In the genomic region with DNA sequence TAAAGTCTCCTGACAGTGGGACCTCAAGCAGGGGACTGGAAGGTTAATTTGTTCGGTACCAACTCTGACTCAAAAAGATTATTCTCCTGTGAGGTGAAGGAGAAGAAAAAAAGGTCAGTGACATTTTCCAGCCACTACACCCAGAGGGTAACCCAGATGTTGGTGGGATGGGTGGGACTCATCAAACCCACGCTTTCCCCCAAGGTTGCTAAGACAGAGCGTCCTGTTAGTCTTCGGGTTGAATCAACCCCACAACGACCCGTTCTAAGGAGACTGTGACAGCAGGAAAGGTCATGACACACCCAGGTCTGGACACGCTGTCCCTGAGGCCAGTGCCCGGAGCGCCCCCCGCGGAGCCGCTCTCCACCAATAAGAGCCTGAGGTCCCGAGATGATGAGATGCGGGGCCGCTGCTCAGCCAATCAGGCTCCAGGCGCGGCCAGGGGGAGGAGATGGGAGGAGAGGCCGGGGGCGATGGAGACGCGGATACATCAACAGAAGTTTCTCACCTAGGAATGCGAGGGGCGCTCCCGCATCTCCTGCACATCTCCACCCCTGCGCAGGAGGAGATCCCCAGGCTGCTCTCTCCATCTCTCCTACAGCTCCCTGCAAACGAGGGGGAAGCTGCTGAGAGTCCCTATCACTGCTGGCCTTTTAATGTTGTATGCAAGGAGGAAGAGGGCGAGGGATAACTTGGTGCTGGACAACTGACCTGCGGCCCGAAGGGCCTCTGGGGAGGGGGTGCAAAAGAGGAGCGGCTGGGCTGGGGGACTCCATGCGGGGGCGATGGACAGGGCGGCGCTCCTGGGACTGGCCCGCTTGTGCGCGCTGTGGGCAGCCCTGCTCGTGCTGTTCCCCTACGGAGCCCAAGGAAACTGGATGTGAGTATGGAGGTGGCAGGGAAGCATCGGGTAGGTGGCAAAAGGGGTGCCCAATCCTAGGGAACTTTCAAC, we compare ENCODE assay signal across 8 cellular contexts. TPM values are rescaled to one million over a fixed set of nuclear protein-coding genes. Genes with fewer than 3 reads are reported as not detected.
A peak's percentile ranks its signal among the peaks of the same experiment; 100 is the strongest.
DNase-seq lines count a peak whose midpoint lies in the region; ATAC-seq, FAIRE-seq and TF ChIP-seq lines count a peak whose summit lies in the region.
"Had no signal": no experiment of that assay in that cellular context is flagged by ENCODE, and none has a peak within 500 bp of the region (broad histone marks: within the 10 kb centered on the region; RNA-seq: fewer than 3 reads in every experiment).

A gene with protein sequence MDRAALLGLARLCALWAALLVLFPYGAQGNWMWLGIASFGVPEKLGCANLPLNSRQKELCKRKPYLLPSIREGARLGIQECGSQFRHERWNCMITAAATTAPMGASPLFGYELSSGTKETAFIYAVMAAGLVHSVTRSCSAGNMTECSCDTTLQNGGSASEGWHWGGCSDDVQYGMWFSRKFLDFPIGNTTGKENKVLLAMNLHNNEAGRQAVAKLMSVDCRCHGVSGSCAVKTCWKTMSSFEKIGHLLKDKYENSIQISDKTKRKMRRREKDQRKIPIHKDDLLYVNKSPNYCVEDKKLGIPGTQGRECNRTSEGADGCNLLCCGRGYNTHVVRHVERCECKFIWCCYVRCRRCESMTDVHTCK (plus strand): TSS at position 493 of the 952 bp plus-strand sequence. CDS start 293 bp downstream, at position 786.

- no peaks in the 10 kb centered on the region for H3K9me3 ChIP-seq in SJSA1 (replicated peaks)
- H3K9me3 ChIP-seq in psoas muscle = no peaks in the 10 kb centered on the region

- ATAC-seq in GM19395 (IDR thresholded peaks at IDR 0.05; ENCODE audit: unreplicated experiment) = peak; percentile 43
- ATAC-seq in psoas muscle = peak in 2 of 4 donors; percentile 48 to 51

- H3K4me1 ChIP-seq in SJSA1 (replicated peaks) (peaks cover 5% of the 10 kb centered on the region), psoas muscle (peaks cover 9% of the 10 kb centered on the region)

- FAIRE-seq in H54 (lab: Jason Lieb, UNC) = no peak

- no peak for TF ChIP-seq CTCF in fibroblast of villous mesenchyme (IDR thresholded peaks at IDR 0.05; ENCODE audit: insufficient read depth, low read depth, low read length)
- no peak for TF ChIP-seq CTCF in psoas muscle (IDR thresholded peaks at IDR 0.05)

- WGBS in psoas muscle, 3 donors = 19 to 23% (median 22%) methylated on average over 39 to 40 of the region's 40 CpGs

- TF ChIP-seq POLR2A in H54 (IDR thresholded peaks at IDR 0.05; ENCODE audit: low read depth, low read length) = no peak

- POLR2A ChIA-PET in HEK293T (lab: Yijun Ruan, JAX) = no interaction called here

- DNase-seq in SJSA1 (ENCODE audit: low read depth in 1 of 2, low spot score in 2 of 2) = no peak
- no peak for DNase-seq in fibroblast of villous mesenchyme (ENCODE audit: low read depth)
- DNase-seq in psoas muscle = no peak
- no peak for DNase-seq in H54 (ENCODE audit: insufficient read length, low spot score)
- no peak for DNase-seq in NCI-H2081 treated with DMSO at 0.1 percent for 48 hours (lab: John Stamatoyannopoulos, UW)
- no peak for DNase-seq in HEK293T (ENCODE audit: extremely low spot score)

- intact Hi-C loops in psoas muscle (cut with DNase I) = no loop called here

- peaks cover 27% of the 10 kb centered on the region for H3K27me3 ChIP-seq in SJSA1 (replicated peaks)
- peaks cover 0 to 69% (median 22%) of the 10 kb centered on the region in 3 donors for H3K27me3 ChIP-seq in psoas muscle (ENCODE audit: insufficient read depth in 3 of 3, low read length in 2 of 3)

- H3K27ac ChIP-seq in SJSA1 (no peak within 1 kb of the TSS), psoas muscle (no peak within 1 kb of the TSS)

- CTCF ChIA-PET in HEK293T (lab: Yijun Ruan, JAX) = interaction anchor here (1.1 kb wide), 1 partner anchor 38 kb away, joined by 4 read pairs; no protein-coding TSS in a partner anchor

- peak within 1 kb of the TSS; percentile 39 for H3K4me3 ChIP-seq in SJSA1
- peak within 1 kb of the TSS; percentile 50 for H3K4me3 ChIP-seq in fibroblast of villous mesenchyme (ENCODE audit: low read depth, low read length)
- H3K4me3 ChIP-seq in psoas muscle = peak within 1 kb of the TSS; percentile 65

- H3K36me3 ChIP-seq in SJSA1 (no peaks in the 10 kb centered on the region), psoas muscle (ENCODE audit: insufficient read depth in 1 of 2, low read depth in 1 of 2) (no peaks in the 10 kb centered on the region)

TF ChIP-seq in HEK293T, 16 proteins besides CTCF, POLR2A, EP300 and RAD21:
- TF ChIP-seq BHLHE40 (IDR thresholded peaks at IDR 0.05; ENCODE audit: borderline replicate concordance) = no peak
- TF ChIP-seq FOXA1 (IDR thresholded peaks at IDR 0.05) = no peak
- TF ChIP-seq TARDBP (IDR thresholded peaks at IDR 0.05) = no peak
- no peak for TF ChIP-seq NFRKB (IDR thresholded peaks at IDR 0.05)
- no peak for TF ChIP-seq SP1 (IDR thresholded peaks at IDR 0.05)
- no peak for TF ChIP-seq FOXK2 (IDR thresholded peaks at IDR 0.05)
- no peak for TF ChIP-seq LEF1 (IDR thresholded peaks at IDR 0.05; ENCODE audit: borderline replicate concordance)
- TF ChIP-seq FOXM1 (IDR thresholded peaks at IDR 0.05; ENCODE audit: borderline replicate concordance) = no peak
- TF ChIP-seq HDGF (IDR thresholded peaks at IDR 0.05; ENCODE audit: borderline replicate concordance) = no peak

RNA-seq across cellular contexts. Expression of the gene that starts here (rescaled TPM):
- not detected in 2 replicates for total RNA-seq in SJSA1 (2014; rRNA removed; shearing (Covaris generic))
- under 0.01 and 0.32 TPM in 2 replicates for total RNA-seq in fibroblast of villous mesenchyme
- total RNA-seq in psoas muscle = under 1 TPM in 1 of 4 donors, not detected in 3; 0.22 TPM
- not detected for polyA plus RNA-seq in psoas muscle
- total RNA-seq: T-helper 1 cell treated with Interleukin-12 subunit alpha and Interleukin-12 subunit beta and Interleukin-4 antibody, amounts not matched to agents 30 ng/mL and 1 ng/mL, for 36 hours had no signal
